12 cellular contexts compared by ENCODE assay signal in the genomic region with DNA sequence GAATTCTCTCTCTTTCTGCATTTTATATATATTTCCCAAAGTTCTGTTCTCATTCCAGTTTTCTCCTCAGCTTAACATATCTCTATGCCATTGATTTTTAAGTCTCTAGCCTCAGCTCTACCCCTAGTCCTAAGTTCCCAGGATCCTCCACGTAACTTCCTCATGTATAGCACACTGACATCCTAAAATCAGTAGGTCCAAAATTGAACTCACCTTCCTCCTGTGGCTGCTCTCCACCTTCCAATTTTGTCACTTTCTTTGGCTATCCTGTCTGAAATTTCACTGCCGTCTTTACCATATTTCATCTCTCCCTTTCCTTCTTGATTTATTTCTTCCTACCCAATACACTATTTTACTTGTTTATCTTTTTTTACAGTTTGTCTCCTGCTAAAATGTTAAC. TPM values are rescaled to one million over a fixed set of nuclear protein-coding genes. Genes with fewer than 3 reads are reported as not detected.
A peak's percentile ranks its signal among the peaks of the same experiment; 100 is the strongest.
DNase-seq lines count a peak whose midpoint lies in the region; ATAC-seq and TF ChIP-seq lines count a peak whose summit lies in the region.
"Had no signal": no experiment of that assay in that cellular context is flagged by ENCODE, and none has a peak within 500 bp of the region (broad histone marks: within the 10 kb centered on the region; RNA-seq: fewer than 3 reads in every experiment).

No MANE protein-coding gene starts in this region.

- H2AK5ac ChIP-seq in neuronal stem cell (ENCODE audit: low read depth, low read length), result no peak overlapping the region

- H3K36me3 Mint-ChIP-seq in CD8-positive, alpha-beta T cell, result peaks cover 37% of the 10 kb centered on the region
- peaks cover 65% of the 10 kb centered on the region for H3K36me3 Mint-ChIP-seq in activated T-helper 17 cell treated with anti-CD3 and anti-CD28 coated beads, Interleukin-2, amount 50 U/mL, for 72 hours (ENCODE audit: low read depth)
- no peaks in the 10 kb centered on the region for H3K36me3 Mint-ChIP-seq in natural killer cell

- H3K79me1 ChIP-seq in neuronal stem cell (ENCODE audit: low read depth, low read length), result no peaks in the 10 kb centered on the region

- no peak overlapping the region for H4K91ac ChIP-seq in neuronal stem cell (ENCODE audit: low read depth, low read length, poor library complexity)

- intact Hi-C loops in CD8-positive, alpha-beta T cell (cut with DNase I, micrococcal nuclease), result loop anchor here (2.0 to 5.0 kb wide), 5 partner anchors 19 to 93 kb away; a partner anchor contains a TSS
- intact Hi-C loops in natural killer cell (cut with micrococcal nuclease), result loop anchor here (2.0 kb wide), 1 partner anchor 93 kb away; no protein-coding TSS in a partner anchor

- peaks cover 12% of the 10 kb centered on the region for H3K9me3 Mint-ChIP-seq in CD8-positive, alpha-beta T cell
- H3K9me3 Mint-ChIP-seq in activated T-helper 17 cell treated with anti-CD3 and anti-CD28 coated beads, Interleukin-2, amount 50 U/mL, for 72 hours, result no peaks in the 10 kb centered on the region
- H3K9me3 Mint-ChIP-seq in natural killer cell, result no peaks in the 10 kb centered on the region

- H2BK120ac ChIP-seq in neuronal stem cell (ENCODE audit: low read depth, low read length), result no peak overlapping the region

- H2BK12ac ChIP-seq in neuronal stem cell (ENCODE audit: low read length), result no peak overlapping the region

- no peak for TF ChIP-seq CTCF in CD8-positive, alpha-beta T cell (IDR thresholded peaks at IDR 0.05)
- TF ChIP-seq CTCF in natural killer cell (IDR thresholded peaks at IDR 0.05), result no peak

- no peak overlapping the region for H2AFZ ChIP-seq in neuronal stem cell (ENCODE audit: low read length)

- no peak overlapping the region for H3K23ac ChIP-seq in neuronal stem cell (ENCODE audit: low read depth, low read length, poor library complexity)

- DNase-seq in CD8-positive, alpha-beta T cell, result no peak
- no peak for DNase-seq in natural killer cell
- no peak for DNase-seq in neuronal stem cell (ENCODE audit: low spot score)
- no peak for DNase-seq in kidney glomerular epithelial cell (lab: John Stamatoyannopoulos, UW)
- DNase-seq: effector CD8-positive, alpha-beta T cell; foreskin fibroblast; MV-4-11 had no signal

- TF ChIP-seq POLR2A in GM19099 (IDR thresholded peaks at IDR 0.05; ENCODE audit: extremely low read depth, insufficient read length, low read depth), result peak; percentile 5

- H3K4ac ChIP-seq in neuronal stem cell (ENCODE audit: low read length), result no peak overlapping the region

- no peak overlapping the region for H3K4me2 ChIP-seq in neuronal stem cell (ENCODE audit: insufficient read depth, low read length, poor library complexity, severe bottlenecking)

- H3K14ac ChIP-seq in neuronal stem cell (ENCODE audit: low read length), result no peak overlapping the region

- H3K27ac ChIP-seq in CD8-positive, alpha-beta T cell (ENCODE audit: low read depth, low read length), result peak overlapping the region; percentile 65
- no peak overlapping the region for H3K27ac ChIP-seq in neuronal stem cell (replicated peaks; ENCODE audit: low read length)
- H3K27ac ChIP-seq: SJSA1 had no signal

- H3K18ac ChIP-seq in neuronal stem cell (ENCODE audit: low read length), result no peak overlapping the region

- no peak overlapping the region for H2BK5ac ChIP-seq in neuronal stem cell (ENCODE audit: low read length)

- no peak for ATAC-seq in CD8-positive, alpha-beta T cell
- no peak for ATAC-seq in activated T-helper 17 cell treated with anti-CD3 and anti-CD28 coated beads, Interleukin-2, amount 50 U/mL, for 72 hours (replicated peaks)
- ATAC-seq in natural killer cell (no peak), HG03095 (IDR thresholded peaks at IDR 0.05; ENCODE audit: unreplicated experiment) (no peak)

- H3K27ac Mint-ChIP-seq in CD8-positive, alpha-beta T cell, result peak overlapping the region; percentile 95
- H3K27ac Mint-ChIP-seq in activated T-helper 17 cell treated with anti-CD3 and anti-CD28 coated beads, Interleukin-2, amount 50 U/mL, for 72 hours, result peak overlapping the region; percentile 90
- peak overlapping the region; percentile 93 to 96 for H3K27ac Mint-ChIP-seq in natural killer cell

- H3K27me3 ChIP-seq in CD8-positive, alpha-beta T cell (ENCODE audit: insufficient read depth, low read length), result no peaks in the 10 kb centered on the region
- H3K27me3 ChIP-seq in neuronal stem cell (ENCODE audit: control insufficient read depth in 3 of 3, insufficient read depth in 3 of 3, low read depth in 1 of 3, low read length in 3 of 3), result no peaks in the 10 kb centered on the region
- H3K27me3 ChIP-seq: SJSA1 had no signal

- POLR2A ChIA-PET in CD8-positive, alpha-beta T cell (lab: Charles Lee), result interaction anchor here (1.0 to 2.2 kb wide), 7 partner anchors 18 to 92 kb away, joined by 3 to 15 read pairs (median 7); no protein-coding TSS in a partner anchor

- no peaks in the 10 kb centered on the region for H3K36me3 ChIP-seq in CD8-positive, alpha-beta T cell (ENCODE audit: insufficient read depth, low read length)
- no peaks in the 10 kb centered on the region for H3K36me3 ChIP-seq in neuronal stem cell (replicated peaks in 1 of 2; ENCODE audit: control insufficient read depth in 2 of 2, insufficient read depth in 2 of 2, low read length in 2 of 2)
- H3K36me3 ChIP-seq: SJSA1 had no signal

- peaks cover 81% of the 10 kb centered on the region for H3K4me1 Mint-ChIP-seq in CD8-positive, alpha-beta T cell (ENCODE audit: low read depth)
- peaks cover 60% of the 10 kb centered on the region for H3K4me1 Mint-ChIP-seq in activated T-helper 17 cell treated with anti-CD3 and anti-CD28 coated beads, Interleukin-2, amount 50 U/mL, for 72 hours
- peaks cover 66 to 74% of the 10 kb centered on the region in 2 donors for H3K4me1 Mint-ChIP-seq in natural killer cell

- H2BK15ac ChIP-seq in neuronal stem cell (ENCODE audit: low read length), result no peak overlapping the region

- no peak overlapping the region for H4K8ac ChIP-seq in neuronal stem cell (ENCODE audit: low read depth, low read length)

- H3K9ac ChIP-seq in neuronal stem cell (ENCODE audit: low read depth, low read length, poor library complexity), result no peak overlapping the region

- H3K4me1 ChIP-seq in CD8-positive, alpha-beta T cell (ENCODE audit: insufficient read depth, low read length), result peaks cover 45% of the 10 kb centered on the region
- H3K4me1 ChIP-seq in neuronal stem cell (ENCODE audit: control insufficient read depth in 2 of 2, insufficient read depth in 1 of 2, low read depth in 1 of 2, low read length in 2 of 2), result no peaks in the 10 kb centered on the region

- peak overlapping the region; percentile 81 for H3K4me3 ChIP-seq in CD8-positive, alpha-beta T cell (ENCODE audit: low read depth, low read length)
- no peak overlapping the region for H3K4me3 ChIP-seq in neuronal stem cell (ENCODE audit: low read length in 2 of 2)
- H3K4me3 ChIP-seq: SJSA1 had no signal

- no peaks in the 10 kb centered on the region for H3K9me3 ChIP-seq in CD8-positive, alpha-beta T cell (ENCODE audit: low read length)
- no peaks in the 10 kb centered on the region for H3K9me3 ChIP-seq in neuronal stem cell (replicated peaks in 1 of 2; ENCODE audit: control insufficient read depth in 2 of 2, insufficient read depth in 1 of 2, low read depth in 1 of 2, low read length in 2 of 2)
- H3K9me3 ChIP-seq: SJSA1 had no signal

- no CpG with 5 or more reads among the region's 2 CpGs for WGBS in neuronal stem cell (ENCODE audit: extremely low coverage in 2 of 2, insufficient read length in 2 of 2, insufficient replicate concordance in 1 of 2), 2 donors

- H3K4me3 Mint-ChIP-seq in CD8-positive, alpha-beta T cell, result peak overlapping the region; percentile 91
- peak overlapping the region; percentile 90 for H3K4me3 Mint-ChIP-seq in activated T-helper 17 cell treated with anti-CD3 and anti-CD28 coated beads, Interleukin-2, amount 50 U/mL, for 72 hours
- peak overlapping the region; percentile 93 for H3K4me3 Mint-ChIP-seq in natural killer cell

- H3K27me3 Mint-ChIP-seq in CD8-positive, alpha-beta T cell (ENCODE audit: low read depth), result no peaks in the 10 kb centered on the region
- H3K27me3 Mint-ChIP-seq in activated T-helper 17 cell treated with anti-CD3 and anti-CD28 coated beads, Interleukin-2, amount 50 U/mL, for 72 hours, result no peaks in the 10 kb centered on the region
- H3K27me3 Mint-ChIP-seq in natural killer cell (ENCODE audit: low read depth in 2 of 2), result no peaks in the 10 kb centered on the region

- CTCF ChIA-PET in CD8-positive, alpha-beta T cell (lab: Charles Lee), result interaction anchor here (0.8 to 2.6 kb wide), 5 partner anchors 14 to 92 kb away, joined by 3 to 15 read pairs (median 6); no protein-coding TSS in a partner anchor

RNA-seq across cellular contexts. Expression of a gene that starts 1.5 kb away (rescaled TPM):
- total RNA-seq in CD8-positive, alpha-beta T cell, result 1 to 10 TPM; 4.6 to 5.2 TPM
- total RNA-seq in activated T-helper 17 cell treated with anti-CD3 and anti-CD28 coated beads, Interleukin-2, amount 50 U/mL, for 72 hours, result 10 to 100 TPM; 17.4 to 28.6 TPM
- 10 to 100 TPM; 66.7 to 88.2 (median 68.1) TPM for total RNA-seq in natural killer cell
- polyA plus RNA-seq in neuronal stem cell (2013, experiment 1 of 2), result not detected
- not detected for polyA plus RNA-seq in neuronal stem cell (2013, experiment 2 of 2)
- total RNA-seq: pulmonary artery endothelial cell, SJSA1 had no signal

RNA-seq across cellular contexts. Expression of a gene that starts 57.7 kb away (rescaled TPM):
- total RNA-seq in CD8-positive, alpha-beta T cell, result 10 to 100 TPM; 28.3 to 31.7 TPM
- 10 to 100 TPM; 15.7 to 37.3 TPM for total RNA-seq in activated T-helper 17 cell treated with anti-CD3 and anti-CD28 coated beads, Interleukin-2, amount 50 U/mL, for 72 hours
- 10 to 100 TPM; 11.1 to 56.7 (median 12.9) TPM for total RNA-seq in natural killer cell
- polyA plus RNA-seq in neuronal stem cell (2013, experiment 1 of 2), result not detected
- not detected for polyA plus RNA-seq in neuronal stem cell (2013, experiment 2 of 2)
- total RNA-seq: pulmonary artery endothelial cell, SJSA1 had no signal
